In genomic region chr11:10455637-10456487, GRCh38 we compare ENCODE assay signal across 1 cellular context.
A peak's percentile ranks its signal among the peaks of the same experiment; 100 is the strongest.
TF ChIP-seq lines count a peak whose summit lies in the region.

No MANE protein-coding gene starts in this region.

TF ChIP-seq in K562, 482 proteins besides CTCF, POLR2A, EP300 and RAD21 (continued from another document and continues in another):
- TF ChIP-seq TRIM28 (IDR thresholded peaks at IDR 0.05) = 0 out of 2 replicates have a peak, but pooled peaks have one; percentile 14
- peak; percentile 87 for TF ChIP-seq ZEB2 (IDR thresholded peaks at IDR 0.05)
- no peak for TF ChIP-seq KLF1 (tag; IDR thresholded peaks at IDR 0.05)
- no peak for TF ChIP-seq PTBP1 (IDR thresholded peaks at IDR 0.05; ENCODE audit: low read depth, low read length)
- TF ChIP-seq, protein P1, sequence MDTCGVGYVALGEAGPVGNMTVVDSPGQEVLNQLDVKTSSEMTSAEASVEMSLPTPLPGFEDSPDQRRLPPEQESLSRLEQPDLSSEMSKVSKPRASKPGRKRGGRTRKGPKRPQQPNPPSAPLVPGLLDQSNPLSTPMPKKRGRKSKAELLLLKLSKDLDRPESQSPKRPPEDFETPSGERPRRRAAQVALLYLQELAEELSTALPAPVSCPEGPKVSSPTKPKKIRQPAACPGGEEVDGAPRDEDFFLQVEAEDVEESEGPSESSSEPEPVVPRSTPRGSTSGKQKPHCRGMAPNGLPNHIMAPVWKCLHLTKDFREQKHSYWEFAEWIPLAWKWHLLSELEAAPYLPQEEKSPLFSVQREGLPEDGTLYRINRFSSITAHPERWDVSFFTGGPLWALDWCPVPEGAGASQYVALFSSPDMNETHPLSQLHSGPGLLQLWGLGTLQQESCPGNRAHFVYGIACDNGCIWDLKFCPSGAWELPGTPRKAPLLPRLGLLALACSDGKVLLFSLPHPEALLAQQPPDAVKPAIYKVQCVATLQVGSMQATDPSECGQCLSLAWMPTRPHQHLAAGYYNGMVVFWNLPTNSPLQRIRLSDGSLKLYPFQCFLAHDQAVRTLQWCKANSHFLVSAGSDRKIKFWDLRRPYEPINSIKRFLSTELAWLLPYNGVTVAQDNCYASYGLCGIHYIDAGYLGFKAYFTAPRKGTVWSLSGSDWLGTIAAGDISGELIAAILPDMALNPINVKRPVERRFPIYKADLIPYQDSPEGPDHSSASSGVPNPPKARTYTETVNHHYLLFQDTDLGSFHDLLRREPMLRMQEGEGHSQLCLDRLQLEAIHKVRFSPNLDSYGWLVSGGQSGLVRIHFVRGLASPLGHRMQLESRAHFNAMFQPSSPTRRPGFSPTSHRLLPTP (IDR thresholded peaks at IDR 0.05; ENCODE audit: borderline replicate concordance, extremely low read depth, insufficient read length) = no peak
- TF ChIP-seq ATF3 (IDR thresholded peaks at IDR 0.05) = no peak
- TF ChIP-seq ATF3 (CRISPR knock-in tag; conservative IDR thresholded peaks at IDR 0.05) = no peak
- TF ChIP-seq CREM (IDR thresholded peaks at IDR 0.05; ENCODE audit: low read depth) = peak; percentile 78
- peak; percentile 3 for TF ChIP-seq SMAD1 (IDR thresholded peaks at IDR 0.05; ENCODE audit: low read depth, low read length, partially characterized antibody)
- peak; percentile 46; the same call in 1 of the 2 replicates for TF ChIP-seq GATAD2B (IDR thresholded peaks at IDR 0.05; ENCODE audit: borderline replicate concordance)
- TF ChIP-seq ZNF384 (IDR thresholded peaks at IDR 0.05; ENCODE audit: low read depth, low read length) = 0 out of 2 replicates have a peak, but pooled peaks have one; percentile 22
- 0 out of 2 replicates have a peak, but pooled peaks have one; percentile 6 for TF ChIP-seq RREB1 (CRISPR knock-in tag; IDR thresholded peaks at IDR 0.05)
- no peak for TF ChIP-seq SRSF9 (IDR thresholded peaks at IDR 0.05; ENCODE audit: borderline replicate concordance, low read depth, low read length)
- TF ChIP-seq NR2C2 (CRISPR knock-in tag; IDR thresholded peaks at IDR 0.05) = no peak
- TF ChIP-seq NR2C2 (tag; IDR thresholded peaks at IDR 0.05) = peak; percentile 10; the same call in 1 of the 2 replicates
- TF ChIP-seq ZBTB17 (CRISPR knock-in tag; IDR thresholded peaks at IDR 0.05) = 0 out of 2 replicates have a peak, but pooled peaks have one; percentile 14
- TF ChIP-seq DPF2 (IDR thresholded peaks at IDR 0.05) = peak; percentile 82
- no peak for TF ChIP-seq ZFPM2 (CRISPR knock-in tag; IDR thresholded peaks at IDR 0.05)
- TF ChIP-seq KLF13 (tag; IDR thresholded peaks at IDR 0.05; ENCODE audit: borderline replicate concordance, low read depth) = peak; percentile 17; the same call in 1 of the 2 replicates
- TF ChIP-seq PHF8 (IDR thresholded peaks at IDR 0.05; ENCODE audit: borderline replicate concordance, low read length) = peak; percentile 38; the same call in 1 of the 2 replicates
- TF ChIP-seq JUND (IDR thresholded peaks at IDR 0.05; ENCODE audit: borderline replicate concordance, low read depth, low read length) = peak; percentile 77
- peak; percentile 42; the same call in 1 of the 3 replicates for TF ChIP-seq JUND (tag; IDR thresholded peaks at IDR 0.05; ENCODE audit: borderline replicate concordance, low read depth, low read length)
- peak; percentile 50 for TF ChIP-seq TAL1 (IDR thresholded peaks at IDR 0.05)
- TF ChIP-seq CCNT2 (IDR thresholded peaks at IDR 0.05; ENCODE audit: borderline replicate concordance, extremely low read depth, insufficient read length, low read depth, low read length) = peak; percentile 47
- TF ChIP-seq KAT7 (CRISPR knock-in tag; IDR thresholded peaks at IDR 0.05; ENCODE audit: borderline replicate concordance) = 0 out of 2 replicates have a peak, but pooled peaks have one; percentile 16
- TF ChIP-seq, protein P2, sequence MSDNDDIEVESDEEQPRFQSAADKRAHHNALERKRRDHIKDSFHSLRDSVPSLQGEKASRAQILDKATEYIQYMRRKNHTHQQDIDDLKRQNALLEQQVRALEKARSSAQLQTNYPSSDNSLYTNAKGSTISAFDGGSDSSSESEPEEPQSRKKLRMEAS (CRISPR knock-in tag; IDR thresholded peaks at IDR 0.05) = peak; percentile 18; the same call in 1 of the 2 replicates
- TF ChIP-seq CBFA2T3 (IDR thresholded peaks at IDR 0.05) = peak; percentile 82
- 0 out of 2 replicates have a peak, but pooled peaks have one; percentile 3 for TF ChIP-seq MAFK (IDR thresholded peaks at IDR 0.05; ENCODE audit: low read length)
- peak; percentile 81 for TF ChIP-seq SMARCA4 (IDR thresholded peaks at IDR 0.05)
- peak; percentile 39; the same call in 1 of the 2 replicates for TF ChIP-seq HDAC2 (IDR thresholded peaks at IDR 0.05)
- TF ChIP-seq TAF1 (IDR thresholded peaks at IDR 0.05; ENCODE audit: control insufficient read depth, extremely low read depth, insufficient read depth, low read length, severe bottlenecking) = peak; percentile 82
- no peak for TF ChIP-seq NR2C1 (IDR thresholded peaks at IDR 0.05)
- no peak for TF ChIP-seq NR2C1 (tag; IDR thresholded peaks at IDR 0.05)
- TF ChIP-seq FOXJ2 (tag; IDR thresholded peaks at IDR 0.05) = 0 out of 2 replicates have a peak, but pooled peaks have one; percentile 21
- TF ChIP-seq ETV1 (tag; conservative IDR thresholded peaks at IDR 0.05; ENCODE audit: low read depth) = peak; percentile 87
- TF ChIP-seq NCOR1 (IDR thresholded peaks at IDR 0.05) = peak; percentile 76
- TF ChIP-seq RB1 (IDR thresholded peaks at IDR 0.05; ENCODE audit: low read depth) = no peak
- TF ChIP-seq, protein P3, sequence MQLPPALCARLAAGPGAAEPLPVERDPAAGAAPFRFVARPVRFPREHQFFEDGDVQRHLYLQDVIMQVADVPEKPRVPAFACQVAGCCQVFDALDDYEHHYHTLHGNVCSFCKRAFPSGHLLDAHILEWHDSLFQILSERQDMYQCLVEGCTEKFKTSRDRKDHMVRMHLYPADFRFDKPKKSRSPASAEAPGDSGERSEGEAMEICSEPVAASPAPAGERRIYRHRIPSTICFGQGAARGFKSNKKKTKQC (CRISPR knock-in tag; IDR thresholded peaks at IDR 0.05) = 0 out of 2 replicates have a peak, but pooled peaks have one; percentile 11
- peak; percentile 17 to 52; a peak in 2 of 4 replicates for TF ChIP-seq TRIM24 (IDR thresholded peaks at IDR 0.05)
- TF ChIP-seq BRD9 (IDR thresholded peaks at IDR 0.05; ENCODE audit: low read depth, partially characterized antibody) = peak; percentile 87
- no peak for TF ChIP-seq RBM15 (IDR thresholded peaks at IDR 0.05; ENCODE audit: insufficient read depth, low read length)
- TF ChIP-seq GABPB1 (CRISPR knock-in tag; IDR thresholded peaks at IDR 0.05) = peak; percentile 47; the same call in 1 of the 2 replicates
- TF ChIP-seq, protein P4, sequence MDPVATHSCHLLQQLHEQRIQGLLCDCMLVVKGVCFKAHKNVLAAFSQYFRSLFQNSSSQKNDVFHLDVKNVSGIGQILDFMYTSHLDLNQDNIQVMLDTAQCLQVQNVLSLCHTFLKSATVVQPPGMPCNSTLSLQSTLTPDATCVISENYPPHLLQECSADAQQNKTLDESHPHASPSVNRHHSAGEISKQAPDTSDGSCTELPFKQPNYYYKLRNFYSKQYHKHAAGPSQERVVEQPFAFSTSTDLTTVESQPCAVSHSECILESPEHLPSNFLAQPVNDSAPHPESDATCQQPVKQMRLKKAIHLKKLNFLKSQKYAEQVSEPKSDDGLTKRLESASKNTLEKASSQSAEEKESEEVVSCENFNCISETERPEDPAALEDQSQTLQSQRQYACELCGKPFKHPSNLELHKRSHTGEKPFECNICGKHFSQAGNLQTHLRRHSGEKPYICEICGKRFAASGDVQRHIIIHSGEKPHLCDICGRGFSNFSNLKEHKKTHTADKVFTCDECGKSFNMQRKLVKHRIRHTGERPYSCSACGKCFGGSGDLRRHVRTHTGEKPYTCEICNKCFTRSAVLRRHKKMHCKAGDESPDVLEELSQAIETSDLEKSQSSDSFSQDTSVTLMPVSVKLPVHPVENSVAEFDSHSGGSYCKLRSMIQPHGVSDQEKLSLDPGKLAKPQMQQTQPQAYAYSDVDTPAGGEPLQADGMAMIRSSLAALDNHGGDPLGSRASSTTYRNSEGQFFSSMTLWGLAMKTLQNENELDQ (CRISPR knock-in tag; IDR thresholded peaks at IDR 0.05; ENCODE audit: borderline replicate concordance) = no peak
- TF ChIP-seq ARID4B (CRISPR knock-in tag; IDR thresholded peaks at IDR 0.05) = peak; percentile 64
- peak; percentile 64; the same call in 1 of the 2 replicates for TF ChIP-seq BRD4 (IDR thresholded peaks at IDR 0.05)
